In the genomic region with DNA sequence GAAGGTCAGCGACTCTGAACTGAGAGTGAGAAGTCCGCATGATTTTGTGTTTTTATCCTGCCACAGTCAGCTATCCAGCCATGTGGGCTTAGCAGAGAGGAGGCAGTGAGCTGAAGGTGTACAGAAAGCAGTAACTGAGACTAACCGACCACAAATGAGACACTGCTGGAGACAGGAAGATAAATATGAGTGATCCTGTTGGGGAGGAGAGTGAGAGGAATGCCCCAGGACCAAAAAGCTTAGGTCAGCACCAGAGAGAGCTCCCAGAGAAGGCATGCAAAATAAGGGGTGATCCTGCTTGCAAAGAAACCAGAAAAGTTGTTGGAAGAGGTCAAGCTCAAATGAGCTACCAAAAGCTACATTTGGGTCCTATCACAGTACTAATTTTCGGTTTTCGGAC, we compare ENCODE assay signal across 2 cellular contexts.
A peak's percentile ranks its signal among the peaks of the same experiment; 100 is the strongest.
TF ChIP-seq lines count a peak whose summit lies in the region.

No MANE protein-coding gene starts in this region.

TF ChIP-seq in Ishikawa, 13 proteins besides CTCF, POLR2A, EP300 and RAD21:
- TF ChIP-seq USF1 (IDR thresholded peaks at IDR 0.05) (no peak), REST (IDR thresholded peaks at IDR 0.05; ENCODE audit: low read depth) (peak; percentile 68), FOXM1 (IDR thresholded peaks at IDR 0.05; ENCODE audit: borderline replicate concordance, low read depth) (no peak), CEBPB (IDR thresholded peaks at IDR 0.05) (no peak), ZBTB7A (IDR thresholded peaks at IDR 0.05; ENCODE audit: low read depth) (no peak)
TF ChIP-seq in Ishikawa: peak in this region for 1.

TF ChIP-seq in GM12878, 131 proteins besides CTCF, POLR2A, EP300 and RAD21:
- TF ChIP-seq CREB1 (IDR thresholded peaks at IDR 0.05; ENCODE audit: low read depth) = no peak
- peak; percentile 50; the same call in 1 of the 2 replicates for TF ChIP-seq REST (IDR thresholded peaks at IDR 0.05; ENCODE audit: low read depth, low read length)
